Comparison of ENCODE assay signal across 24 cellular contexts in the genomic region with DNA sequence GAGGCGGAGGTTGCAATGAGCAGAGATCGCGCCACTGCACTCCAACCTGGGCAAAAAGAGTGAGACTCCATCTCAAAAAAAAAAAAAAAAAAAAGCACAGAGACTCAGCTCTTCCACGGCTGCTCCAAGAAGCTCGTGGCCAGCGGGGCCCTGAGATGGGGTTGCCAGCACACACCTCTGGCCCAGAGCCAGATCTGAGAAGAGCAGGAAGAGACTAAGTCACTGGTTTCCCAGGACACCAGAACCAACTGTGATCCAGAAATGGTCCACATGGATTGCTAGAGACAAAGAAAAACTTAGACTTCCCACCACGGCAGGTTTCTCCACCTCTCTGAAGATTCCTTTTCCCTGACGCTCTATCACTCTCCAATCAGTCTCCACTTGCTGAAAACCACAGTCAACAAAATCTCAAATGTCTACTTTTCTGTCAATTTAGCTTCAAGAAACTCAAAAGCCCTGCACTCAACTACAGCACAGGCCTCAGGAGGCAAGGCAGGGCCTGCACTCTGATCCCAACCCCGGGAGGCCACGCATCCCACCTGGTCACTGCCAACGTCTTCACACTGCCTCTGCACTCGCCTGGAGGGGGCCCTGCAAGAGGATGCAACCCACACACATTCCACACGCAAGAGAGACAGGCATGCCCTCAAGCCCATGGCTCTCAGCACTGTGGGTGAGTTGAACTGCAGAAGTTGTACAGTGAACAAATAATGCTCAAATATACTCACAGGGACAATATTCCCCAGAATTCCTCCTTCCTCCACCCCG.
DNase-seq lines count a peak whose midpoint lies in the region; ATAC-seq and TF ChIP-seq lines count a peak whose summit lies in the region.
"Had no signal": no experiment of that assay in that cellular context is flagged by ENCODE, and none has a peak within 500 bp of the region (broad histone marks: within the 10 kb centered on the region; RNA-seq: fewer than 3 reads in every experiment).

No MANE protein-coding gene starts in this region.

- peaks cover 7% of the 10 kb centered on the region for H3K4me1 Mint-ChIP-seq in activated CD8-positive, alpha-beta memory T cell treated with anti-CD3 and anti-CD28 coated beads, Interleukin-2, amount 10 ng/mL, durations not matched to agents 7 days and 5 days
- H3K4me1 Mint-ChIP-seq in effector memory CD8-positive, alpha-beta T cell (ENCODE audit: low read depth in 2 of 2) = peaks cover 4 to 8% of the 10 kb centered on the region in 2 donors
- H3K4me1 Mint-ChIP-seq: activated naive CD4-positive, alpha-beta T cell treated with anti-CD3 and anti-CD28 coated beads, Interleukin-2, amount 10 ng/mL, durations not matched to agents 7 days and 5 days had no signal

- no peak overlapping the region for H3K4me3 Mint-ChIP-seq in activated CD8-positive, alpha-beta memory T cell treated with anti-CD3 and anti-CD28 coated beads, Interleukin-2, amount 10 ng/mL, durations not matched to agents 7 days and 5 days
- no peak overlapping the region for H3K4me3 Mint-ChIP-seq in effector memory CD8-positive, alpha-beta T cell
- H3K4me3 Mint-ChIP-seq: activated B cell treated with CpG ODN at 0.5 μM for 24 hours; activated CD4-positive, alpha-beta memory T cell treated with anti-CD3 and anti-CD28 coated beads, Interleukin-2, amount 10 ng/mL, durations not matched to agents 7 days and 5 days; activated naive CD4-positive, alpha-beta T cell treated with anti-CD3 and anti-CD28 coated beads, Interleukin-2, amount 10 ng/mL, durations not matched to agents 7 days and 5 days; activated T-cell treated with anti-CD3 and anti-CD28 coated beads, Interleukin-2, amount 50 U/mL, for 4 hours; immature natural killer cell had no signal

- H3K4me3 ChIP-seq in brain microvascular endothelial cell (ENCODE audit: low read depth, low read length) (no peak overlapping the region), testis (no peak overlapping the region)
- H3K4me3 ChIP-seq: ascending aorta, heart left ventricle, right atrium auricular region, vagina had no signal

- no peaks in the 10 kb centered on the region for H3K4me1 ChIP-seq in testis
- H3K4me1 ChIP-seq: ascending aorta, Caco-2, right atrium auricular region, vagina had no signal

- H3K27ac Mint-ChIP-seq in activated CD8-positive, alpha-beta memory T cell treated with anti-CD3 and anti-CD28 coated beads, Interleukin-2, amount 10 ng/mL, durations not matched to agents 7 days and 5 days = no peak overlapping the region
- H3K27ac Mint-ChIP-seq in effector memory CD8-positive, alpha-beta T cell = no peak overlapping the region
- H3K27ac Mint-ChIP-seq: activated B cell treated with CpG ODN at 0.5 μM for 24 hours; activated CD4-positive, alpha-beta memory T cell treated with anti-CD3 and anti-CD28 coated beads, Interleukin-2, amount 10 ng/mL, durations not matched to agents 7 days and 5 days; activated naive CD4-positive, alpha-beta T cell treated with anti-CD3 and anti-CD28 coated beads, Interleukin-2, amount 10 ng/mL, durations not matched to agents 7 days and 5 days; immature natural killer cell had no signal

- peak; percentile 25 for DNase-seq in activated CD8-positive, alpha-beta memory T cell treated with anti-CD3 and anti-CD28 coated beads, Interleukin-2, amount 10 ng/mL, durations not matched to agents 7 days and 5 days
- DNase-seq in activated CD8-positive, alpha-beta memory T cell treated with anti-CD3 and anti-CD28 coated beads for 24 hours = no peak
- DNase-seq in brain microvascular endothelial cell (no peak), left kidney (ENCODE audit: low read depth, low spot score) (peak; percentile 60), testis (peak; percentile 12), NCI-H1105 treated with DMSO at 0.1 percent for 48 hours (lab: John Stamatoyannopoulos, UW) (no peak)
- no peak for DNase-seq in effector memory CD8-positive, alpha-beta T cell
- DNase-seq in activated CD4-positive, alpha-beta T cell treated with anti-CD3 and anti-CD28 coated beads for 4 hours = no peak
- DNase-seq: 8988T; activated B cell treated with CpG ODN at 0.5 μM for 24 hours; activated CD4-positive, alpha-beta memory T cell treated with anti-CD3 and anti-CD28 coated beads, Interleukin-2, amount 10 ng/mL, durations not matched to agents 7 days and 5 days; activated naive CD4-positive, alpha-beta T cell treated with anti-CD3 and anti-CD28 coated beads, Interleukin-2, amount 10 ng/mL, durations not matched to agents 7 days and 5 days; activated T-cell treated with anti-CD3 and anti-CD28 coated beads, Interleukin-2, amount 50 U/mL, for 4 hours; BE2C; Caco-2; heart left ventricle; immature natural killer cell; MV-4-11; NCI-H2029; occipital lobe; stimulated activated CD8-positive, alpha-beta memory T cell treated with anti-CD3 and anti-CD28 coated beads, Interleukin-4, amount 100 ng/mL, for 48 hours had no signal

- no peaks in the 10 kb centered on the region for H3K9me3 Mint-ChIP-seq in activated CD8-positive, alpha-beta memory T cell treated with anti-CD3 and anti-CD28 coated beads, Interleukin-2, amount 10 ng/mL, durations not matched to agents 7 days and 5 days (ENCODE audit: low read depth)
- H3K9me3 Mint-ChIP-seq in effector memory CD8-positive, alpha-beta T cell = no peaks in the 10 kb centered on the region
- H3K9me3 Mint-ChIP-seq: activated B cell treated with CpG ODN at 0.5 μM for 24 hours; activated CD4-positive, alpha-beta memory T cell treated with anti-CD3 and anti-CD28 coated beads, Interleukin-2, amount 10 ng/mL, durations not matched to agents 7 days and 5 days; activated naive CD4-positive, alpha-beta T cell treated with anti-CD3 and anti-CD28 coated beads, Interleukin-2, amount 10 ng/mL, durations not matched to agents 7 days and 5 days; activated T-cell treated with anti-CD3 and anti-CD28 coated beads, Interleukin-2, amount 50 U/mL, for 4 hours; immature natural killer cell had no signal

- intact Hi-C loops in testis (cut with DNase I; ENCODE audit: low total_unique reads) = no loop called here

- no peak overlapping the region for H3K27ac ChIP-seq in brain microvascular endothelial cell
- no peak overlapping the region for H3K27ac ChIP-seq in testis
- H3K27ac ChIP-seq: ascending aorta, heart left ventricle, right atrium auricular region, vagina had no signal

- H3K36me3 Mint-ChIP-seq in activated CD8-positive, alpha-beta memory T cell treated with anti-CD3 and anti-CD28 coated beads, Interleukin-2, amount 10 ng/mL, durations not matched to agents 7 days and 5 days = no peaks in the 10 kb centered on the region
- H3K36me3 Mint-ChIP-seq in effector memory CD8-positive, alpha-beta T cell (ENCODE audit: insufficient read depth) = no peaks in the 10 kb centered on the region
- H3K36me3 Mint-ChIP-seq: activated naive CD4-positive, alpha-beta T cell treated with anti-CD3 and anti-CD28 coated beads, Interleukin-2, amount 10 ng/mL, durations not matched to agents 7 days and 5 days; immature natural killer cell had no signal

- H3K36me3 ChIP-seq in brain microvascular endothelial cell (replicated peaks) (no peaks in the 10 kb centered on the region), testis (ENCODE audit: low read depth, missing control alignments) (no peaks in the 10 kb centered on the region)
- H3K36me3 ChIP-seq: BE2C, right atrium auricular region, vagina had no signal

- in situ Hi-C loops in brain microvascular endothelial cell (cut with HindIII; ENCODE audit: low pct_ligation_motif_present, low sequenced_read_pairs) = no loop called here

- WGBS in testis, 2 donors = 86 to 88% methylated on average over 14 of the region's 14 CpGs

- no peaks in the 10 kb centered on the region for H3K27me3 Mint-ChIP-seq in activated CD8-positive, alpha-beta memory T cell treated with anti-CD3 and anti-CD28 coated beads, Interleukin-2, amount 10 ng/mL, durations not matched to agents 7 days and 5 days
- H3K27me3 Mint-ChIP-seq in effector memory CD8-positive, alpha-beta T cell = no peaks in the 10 kb centered on the region
- H3K27me3 Mint-ChIP-seq: activated B cell treated with CpG ODN at 0.5 μM for 24 hours; activated CD4-positive, alpha-beta memory T cell treated with anti-CD3 and anti-CD28 coated beads, Interleukin-2, amount 10 ng/mL, durations not matched to agents 7 days and 5 days; activated naive CD4-positive, alpha-beta T cell treated with anti-CD3 and anti-CD28 coated beads, Interleukin-2, amount 10 ng/mL, durations not matched to agents 7 days and 5 days had no signal

- CTCF ChIA-PET in activated CD8-positive, alpha-beta memory T cell treated with anti-CD3 and anti-CD28 coated beads, Interleukin-2, amount 10 ng/mL, durations not matched to agents 7 days and 5 days (lab: Charles Lee) = no interaction called here

- TF ChIP-seq POLR2A in testis (IDR thresholded peaks at IDR 0.05) = no peak

- TF ChIP-seq CTCF in brain microvascular endothelial cell (IDR thresholded peaks at IDR 0.05; ENCODE audit: low read depth, low read length, missing control alignments) = peak; percentile 8
- no peak for TF ChIP-seq CTCF in testis (IDR thresholded peaks at IDR 0.05)

- no peak for ATAC-seq in activated CD8-positive, alpha-beta memory T cell treated with anti-CD3 and anti-CD28 coated beads, Interleukin-2, amount 10 ng/mL, durations not matched to agents 7 days and 5 days
- ATAC-seq in effector memory CD8-positive, alpha-beta T cell (replicated peaks) = no peak
- ATAC-seq: activated T-cell treated with anti-CD3 and anti-CD28 coated beads, Interleukin-2, amount 50 U/mL, for 4 hours; heart left ventricle had no signal

- no peaks in the 10 kb centered on the region for H3K9me3 ChIP-seq in testis
- H3K9me3 ChIP-seq: ascending aorta, BE2C, Caco-2, heart left ventricle, right atrium auricular region, vagina had no signal

- H3K27me3 ChIP-seq in brain microvascular endothelial cell (replicated peaks) (no peaks in the 10 kb centered on the region), testis (no peaks in the 10 kb centered on the region)
- H3K27me3 ChIP-seq: ascending aorta, BE2C, heart left ventricle, right atrium auricular region, vagina had no signal

Comparison
In these comparisons a context has a peak if more than half of its experiments do, and no peak if none do; other contexts are left out.
1. DNase-seq: peak in activated CD8-positive, alpha-beta memory T cell treated with anti-CD3 and anti-CD28 coated beads, Interleukin-2, amount 10 ng/mL, durations not matched to agents 7 days and 5 days (single experiment), left kidney (single experiment) and testis (single experiment); none in activated CD8-positive, alpha-beta memory T cell treated with anti-CD3 and anti-CD28 coated beads for 24 hours (single experiment), brain microvascular endothelial cell (single experiment), effector memory CD8-positive, alpha-beta T cell (0 of 3), activated CD4-positive, alpha-beta T cell treated with anti-CD3 and anti-CD28 coated beads for 4 hours (0 of 2) and NCI-H1105 treated with DMSO at 0.1 percent for 48 hours (single experiment).